15 cellular contexts compared by ENCODE assay signal in the genomic region with DNA sequence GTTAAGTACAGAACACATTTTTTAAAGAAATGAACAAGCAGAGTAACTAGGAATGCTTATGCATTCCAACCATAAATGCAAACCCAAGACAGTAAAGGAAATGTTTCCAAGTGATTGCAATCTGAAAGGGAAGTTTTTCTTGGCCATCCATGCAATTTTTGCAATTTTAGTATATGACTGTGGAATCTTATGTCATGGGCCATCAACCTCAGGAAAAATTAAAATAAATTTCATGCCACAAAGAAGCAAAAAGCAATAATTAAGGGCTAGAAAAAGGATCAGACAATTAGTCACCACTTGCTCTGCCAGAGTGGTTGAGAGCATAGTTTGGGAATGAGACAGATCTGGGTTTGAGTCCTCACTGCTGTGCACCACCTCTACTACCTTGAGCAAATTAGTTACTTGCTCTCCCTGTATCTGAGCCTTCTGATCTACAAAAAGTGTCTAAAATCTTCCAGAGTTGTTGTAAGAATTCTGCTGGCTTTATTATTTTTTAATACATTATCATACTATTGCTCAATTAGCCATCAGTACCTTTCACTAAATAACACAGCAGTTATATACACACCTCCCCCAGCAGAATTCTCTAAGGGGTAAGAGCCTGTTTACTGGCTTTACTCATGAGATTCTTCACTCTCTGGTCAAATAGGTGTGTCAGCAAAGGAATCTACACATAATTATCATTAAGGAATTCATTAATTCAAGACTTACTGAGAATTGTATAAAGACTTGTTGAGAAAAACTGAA. TPM values are rescaled to one million over a fixed set of nuclear protein-coding genes. Genes with fewer than 3 reads are reported as not detected.
A peak's percentile ranks its signal among the peaks of the same experiment; 100 is the strongest.
DNase-seq lines count a peak whose midpoint lies in the region; ATAC-seq and TF ChIP-seq lines count a peak whose summit lies in the region.
"Had no signal": no experiment of that assay in that cellular context is flagged by ENCODE, and none has a peak within 500 bp of the region (broad histone marks: within the 10 kb centered on the region; RNA-seq: fewer than 3 reads in every experiment).

No MANE protein-coding gene starts in this region.

- H3K27ac Mint-ChIP-seq in chondrocyte (ENCODE audit: unreplicated experiment), result peak overlapping the region; percentile 90
- H3K27ac Mint-ChIP-seq: activated B cell treated with CpG ODN at 0.5 μM for 24 hours; activated naive CD8-positive, alpha-beta T cell treated with anti-CD3 and anti-CD28 coated beads, Interleukin-2, amount 50 U/mL, for 24 hours; stimulated activated memory B cell treated with anti-CD40 and anti-IgM and Interleukin-4, amounts not matched to agents 10 μg/mL and 1 μg/mL and 100 μg/mL, for 72 hours had no signal

- H3K27me3 Mint-ChIP-seq in chondrocyte (ENCODE audit: low read depth), result no peaks in the 10 kb centered on the region
- H3K27me3 Mint-ChIP-seq: activated B cell treated with CpG ODN at 0.5 μM for 24 hours; activated naive CD8-positive, alpha-beta T cell treated with anti-CD3 and anti-CD28 coated beads, Interleukin-2, amount 50 U/mL, for 24 hours; IgD-negative memory B cell; stimulated activated memory B cell treated with anti-CD40 and anti-IgM and Interleukin-4, amounts not matched to agents 10 μg/mL and 1 μg/mL and 100 μg/mL, for 72 hours had no signal

- ATAC-seq in left lung (peak; percentile 49), GM19328 (IDR thresholded peaks at IDR 0.05; ENCODE audit: unreplicated experiment) (no peak)
- ATAC-seq: activated naive CD8-positive, alpha-beta T cell treated with anti-CD3 and anti-CD28 coated beads, Interleukin-2, amount 50 U/mL, for 24 hours; stimulated activated memory B cell treated with anti-CD40 and anti-IgM and Interleukin-4, amounts not matched to agents 10 μg/mL and 1 μg/mL and 100 μg/mL, for 72 hours had no signal

- no peak overlapping the region for H3K4me3 ChIP-seq in AG09309 (ENCODE audit: control insufficient read depth, low read depth, low read length)
- no peak overlapping the region for H3K4me3 ChIP-seq in MG63
- no peak overlapping the region for H3K4me3 ChIP-seq in left lung

- no peak overlapping the region for H3K27ac ChIP-seq in left lung

- H3K4me1 Mint-ChIP-seq in chondrocyte (ENCODE audit: low read depth), result peaks cover 58% of the 10 kb centered on the region
- H3K4me1 Mint-ChIP-seq: activated B cell treated with CpG ODN at 0.5 μM for 24 hours; activated naive CD8-positive, alpha-beta T cell treated with anti-CD3 and anti-CD28 coated beads, Interleukin-2, amount 50 U/mL, for 24 hours; stimulated activated memory B cell treated with anti-CD40 and anti-IgM and Interleukin-4, amounts not matched to agents 10 μg/mL and 1 μg/mL and 100 μg/mL, for 72 hours had no signal

- H3K4me1 ChIP-seq in left lung, result no peaks in the 10 kb centered on the region

- no peak for TF ChIP-seq CTCF in AG09309 (IDR thresholded peaks at IDR 0.05; ENCODE audit: control insufficient read depth, insufficient read depth, low read depth, low read length, missing control alignments)
- no peak for TF ChIP-seq CTCF in chondrocyte (IDR thresholded peaks at IDR 0.05)
- no peak for TF ChIP-seq CTCF in left lung (IDR thresholded peaks at IDR 0.05)

- H3K27me3 ChIP-seq in MG63, result no peaks in the 10 kb centered on the region
- H3K27me3 ChIP-seq in left lung, result no peaks in the 10 kb centered on the region

- no peaks in the 10 kb centered on the region; the same call in 1 of the 2 replicates for H3K36me3 ChIP-seq in MG63
- no peaks in the 10 kb centered on the region for H3K36me3 ChIP-seq in left lung

- H3K9me3 ChIP-seq in MG63, result peaks cover 2% of the 10 kb centered on the region; the same call in 1 of the 2 replicates
- H3K9me3 ChIP-seq in left lung, result no peaks in the 10 kb centered on the region

- intact Hi-C loops in left lung (cut with DNase I), result no loop called here

- no peaks in the 10 kb centered on the region for H3K36me3 Mint-ChIP-seq in chondrocyte (ENCODE audit: low read depth)
- H3K36me3 Mint-ChIP-seq: IgD-negative memory B cell; stimulated activated memory B cell treated with anti-CD40 and anti-IgM and Interleukin-4, amounts not matched to agents 10 μg/mL and 1 μg/mL and 100 μg/mL, for 72 hours had no signal

- H3K9me3 Mint-ChIP-seq in chondrocyte (ENCODE audit: low read depth), result no peaks in the 10 kb centered on the region
- H3K9me3 Mint-ChIP-seq: activated B cell treated with CpG ODN at 0.5 μM for 24 hours; activated naive CD8-positive, alpha-beta T cell treated with anti-CD3 and anti-CD28 coated beads, Interleukin-2, amount 50 U/mL, for 24 hours; IgD-negative memory B cell; stimulated activated memory B cell treated with anti-CD40 and anti-IgM and Interleukin-4, amounts not matched to agents 10 μg/mL and 1 μg/mL and 100 μg/mL, for 72 hours had no signal

- no peak overlapping the region for H3K4me3 Mint-ChIP-seq in chondrocyte (ENCODE audit: unreplicated experiment)
- H3K4me3 Mint-ChIP-seq: activated B cell treated with CpG ODN at 0.5 μM for 24 hours; activated naive CD8-positive, alpha-beta T cell treated with anti-CD3 and anti-CD28 coated beads, Interleukin-2, amount 50 U/mL, for 24 hours; IgD-negative memory B cell; stimulated activated memory B cell treated with anti-CD40 and anti-IgM and Interleukin-4, amounts not matched to agents 10 μg/mL and 1 μg/mL and 100 μg/mL, for 72 hours had no signal

- DNase-seq in AG09309 (ENCODE audit: low read depth) (peak; percentile 85), MG63 (peak; percentile 71), chondrocyte (ENCODE audit: low spot score) (no peak), left lung (no peak), NCI-H2081 (lab: John Stamatoyannopoulos, UW) (no peak), NCI-H526 (lab: John Stamatoyannopoulos, UW) (no peak), activated gamma-delta T cell treated with Interleukin-2 at 50 U/mL for 16 hours (no peak)
- DNase-seq: activated B cell treated with CpG ODN at 0.5 μM for 24 hours; activated naive CD8-positive, alpha-beta T cell treated with anti-CD3 and anti-CD28 coated beads, Interleukin-2, amount 50 U/mL, for 24 hours; C1 segment of cervical spinal cord; effector CD8-positive, alpha-beta T cell; NCI-H774 had no signal

RNA-seq across cellular contexts. Expression of a gene that starts 49.8 kb away (rescaled TPM):
- 174 and 179 TPM in 2 replicates for total RNA-seq in MG63 (2014; rRNA removed; shearing (Covaris generic); ENCODE audit: low replicate concordance)
- total RNA-seq in chondrocyte (1,183 to 1,794 TPM (median 1,190 TPM) in 3 replicates), left lung (100 to 1,000 TPM in 1 of 2 donors, 10 to 100 TPM in 1; 91.5 to 144 TPM)

Comparison
In these comparisons a context has a peak if more than half of its experiments do, and no peak if none do; other contexts are left out.
1. DNase-seq: peak in AG09309 (single experiment) and MG63 (single experiment); none in chondrocyte (single experiment), left lung (0 of 2), NCI-H2081 (0 of 2), NCI-H526 (0 of 2) and activated gamma-delta T cell treated with Interleukin-2 at 50 U/mL for 16 hours (single experiment).